Comparison of ENCODE assay signal across 8 cellular contexts in the genomic region with DNA sequence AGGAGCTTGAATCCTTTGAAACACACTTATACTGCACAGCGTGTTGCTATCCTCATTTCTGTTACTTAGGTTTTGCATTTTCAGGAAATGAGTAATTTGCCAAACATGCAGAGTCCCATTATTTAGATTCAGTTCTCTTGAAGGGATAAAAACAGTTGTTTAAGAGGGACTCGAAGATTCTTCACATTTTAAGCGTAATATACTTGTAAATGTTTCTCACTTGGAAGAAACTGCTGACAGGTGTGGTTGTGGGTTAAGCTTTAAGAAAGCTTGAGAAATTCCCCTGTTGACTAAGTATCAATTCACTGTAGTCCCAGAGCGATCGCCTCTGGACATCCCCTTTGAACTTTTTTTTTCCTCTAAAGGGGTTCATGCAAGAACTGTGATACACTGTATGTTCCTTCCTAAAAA. TPM values are rescaled to one million over a fixed set of nuclear protein-coding genes. Genes with fewer than 3 reads are reported as not detected.
DNase-seq lines count a peak whose midpoint lies in the region; ATAC-seq and TF ChIP-seq lines count a peak whose summit lies in the region.

No MANE protein-coding gene starts in this region.

- peak; percentile 37 for DNase-seq in activated CD4-positive, alpha-beta T cell treated with anti-CD3 and anti-CD28 coated beads for 36 hours
- no peak for DNase-seq in activated CD4-positive, alpha-beta T cell treated with anti-CD3 and anti-CD28 coated beads, Interleukin-2, amount 10 ng/mL, durations not matched to agents 7 days and 5 days
- peak; percentile 26 for DNase-seq in kidney glomerular epithelial cell (lab: John Stamatoyannopoulos, UW)
- no peak for DNase-seq in NCI-H1105 (lab: John Stamatoyannopoulos, UW)
- DNase-seq in D341Med (ENCODE audit: low spot score) = no peak
- DNase-seq in NCI-H2029 (lab: John Stamatoyannopoulos, UW) = no peak

- peak overlapping the region; percentile 38 for H3K4me3 Mint-ChIP-seq in activated CD4-positive, alpha-beta T cell treated with anti-CD3 and anti-CD28 coated beads for 36 hours
- no peak overlapping the region for H3K4me3 Mint-ChIP-seq in activated CD4-positive, alpha-beta T cell treated with anti-CD3 and anti-CD28 coated beads, Interleukin-2, amount 10 ng/mL, durations not matched to agents 7 days and 5 days

- H3K9me3 Mint-ChIP-seq in activated CD4-positive, alpha-beta T cell treated with anti-CD3 and anti-CD28 coated beads for 36 hours (ENCODE audit: low read depth) = no peaks in the 10 kb centered on the region
- H3K9me3 Mint-ChIP-seq in activated CD4-positive, alpha-beta T cell treated with anti-CD3 and anti-CD28 coated beads, Interleukin-2, amount 10 ng/mL, durations not matched to agents 7 days and 5 days = no peaks in the 10 kb centered on the region

- POLR2A ChIA-PET in activated CD4-positive, alpha-beta T cell treated with anti-CD3 and anti-CD28 coated beads for 36 hours (lab: Charles Lee) = interaction anchor here (0.7 kb wide), 1 partner anchor 35 kb away, joined by 4 read pairs; no protein-coding TSS in a partner anchor
- POLR2A ChIA-PET in activated CD4-positive, alpha-beta T cell treated with anti-CD3 and anti-CD28 coated beads, Interleukin-2, amount 10 ng/mL, durations not matched to agents 7 days and 5 days (lab: Charles Lee) = no interaction called here

- peak; percentile 85 for ATAC-seq in activated CD4-positive, alpha-beta T cell treated with anti-CD3 and anti-CD28 coated beads for 36 hours
- ATAC-seq in HG03025 (IDR thresholded peaks at IDR 0.05; ENCODE audit: low FRiP score, unreplicated experiment) (peak; percentile 64), SK-N-SH treated with all-trans-retinoic acid at 6 μM for 48 hours (peak; percentile 66)

- H3K36me3 Mint-ChIP-seq in activated CD4-positive, alpha-beta T cell treated with anti-CD3 and anti-CD28 coated beads for 36 hours (ENCODE audit: low read depth) = no peaks in the 10 kb centered on the region
- H3K36me3 Mint-ChIP-seq in activated CD4-positive, alpha-beta T cell treated with anti-CD3 and anti-CD28 coated beads, Interleukin-2, amount 10 ng/mL, durations not matched to agents 7 days and 5 days (ENCODE audit: low read depth) = peaks cover 2% of the 10 kb centered on the region

- CTCF ChIA-PET in activated CD4-positive, alpha-beta T cell treated with anti-CD3 and anti-CD28 coated beads for 36 hours (lab: Charles Lee) = interaction anchor here (0.6 to 1.7 kb wide), 7 partner anchors 23 to 578 kb away, joined by 3 to 8 read pairs (median 3); no protein-coding TSS in a partner anchor
- CTCF ChIA-PET in activated CD4-positive, alpha-beta T cell treated with anti-CD3 and anti-CD28 coated beads, Interleukin-2, amount 10 ng/mL, durations not matched to agents 7 days and 5 days (lab: Charles Lee) = interaction anchor here (0.9 to 3.0 kb wide), 4 partner anchors 10 to 28 kb away, joined by 3 to 7 read pairs (median 5); no protein-coding TSS in a partner anchor

- H3K4me1 Mint-ChIP-seq in activated CD4-positive, alpha-beta T cell treated with anti-CD3 and anti-CD28 coated beads for 36 hours = peaks cover 45% of the 10 kb centered on the region
- peaks cover 46% of the 10 kb centered on the region for H3K4me1 Mint-ChIP-seq in activated CD4-positive, alpha-beta T cell treated with anti-CD3 and anti-CD28 coated beads, Interleukin-2, amount 10 ng/mL, durations not matched to agents 7 days and 5 days

- peak overlapping the region; percentile 25 for H3K27ac Mint-ChIP-seq in activated CD4-positive, alpha-beta T cell treated with anti-CD3 and anti-CD28 coated beads for 36 hours
- no peak overlapping the region for H3K27ac Mint-ChIP-seq in activated CD4-positive, alpha-beta T cell treated with anti-CD3 and anti-CD28 coated beads, Interleukin-2, amount 10 ng/mL, durations not matched to agents 7 days and 5 days

- intact Hi-C loops in activated CD4-positive, alpha-beta T cell treated with anti-CD3 and anti-CD28 coated beads for 36 hours (cut with DNase I, micrococcal nuclease) = loop anchor here (1.0 to 5.0 kb wide), 2 partner anchors 30 to 97 kb away; a partner anchor contains a TSS

- H3K27me3 Mint-ChIP-seq in activated CD4-positive, alpha-beta T cell treated with anti-CD3 and anti-CD28 coated beads for 36 hours = no peaks in the 10 kb centered on the region
- H3K27me3 Mint-ChIP-seq in activated CD4-positive, alpha-beta T cell treated with anti-CD3 and anti-CD28 coated beads, Interleukin-2, amount 10 ng/mL, durations not matched to agents 7 days and 5 days = no peaks in the 10 kb centered on the region

TF ChIP-seq in SK-N-SH treated with all-trans-retinoic acid at 6 μM for 48 hours, 23 proteins besides CTCF, POLR2A, EP300 and RAD21:
- TF ChIP-seq OSR1 (CRISPR knock-in tag; IDR thresholded peaks at IDR 0.05) (0 out of 2 replicates have a peak, but pooled peaks have one; percentile 53), CSDC2 (CRISPR knock-in tag; IDR thresholded peaks at IDR 0.05) (no peak)

RNA-seq across cellular contexts. Expression of a gene that starts 30.6 kb away (rescaled TPM):
- total RNA-seq in activated CD4-positive, alpha-beta T cell treated with anti-CD3 and anti-CD28 coated beads for 36 hours = 10 to 100 TPM; 12.0 to 13.6 TPM
- 10 to 100 TPM; 14.2 to 14.8 TPM for total RNA-seq in activated CD4-positive, alpha-beta T cell treated with anti-CD3 and anti-CD28 coated beads, Interleukin-2, amount 10 ng/mL, durations not matched to agents 7 days and 5 days

Comparison
In these comparisons a context has a peak if more than half of its experiments do, and no peak if none do; other contexts are left out.
1. DNase-seq: peak in activated CD4-positive, alpha-beta T cell treated with anti-CD3 and anti-CD28 coated beads for 36 hours (single experiment) and kidney glomerular epithelial cell (single experiment); none in activated CD4-positive, alpha-beta T cell treated with anti-CD3 and anti-CD28 coated beads, Interleukin-2, amount 10 ng/mL, durations not matched to agents 7 days and 5 days (single experiment), NCI-H1105 (single experiment), D341Med (single experiment) and NCI-H2029 (single experiment).
2. Peak in every context shown above with its lines, with median percentiles within 50 percentile points of each other: ATAC-seq.